Comparison of ENCODE assay signal across 24 cellular contexts in the genomic region with DNA sequence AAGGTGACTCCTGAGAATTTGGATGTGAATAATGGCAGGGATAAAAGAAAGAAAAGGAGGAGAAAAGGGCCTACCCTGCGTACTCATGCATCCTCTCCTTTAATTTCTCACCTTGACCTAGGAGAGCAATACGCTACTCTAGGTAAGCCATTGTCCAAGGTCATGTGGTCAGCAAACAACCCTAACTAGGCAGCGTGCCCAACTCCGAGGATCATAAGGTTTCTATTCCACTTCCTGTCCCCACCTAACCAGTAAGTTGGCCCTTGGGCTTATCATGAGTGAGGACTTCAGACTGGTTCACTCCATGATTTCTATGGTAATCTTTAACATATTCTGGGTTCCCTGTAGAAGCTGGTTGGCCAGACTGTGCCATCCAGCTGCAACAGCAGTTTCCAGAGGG.
DNase-seq lines count a peak whose midpoint lies in the region; ATAC-seq and TF ChIP-seq lines count a peak whose summit lies in the region.
"Had no signal": no experiment of that assay in that cellular context is flagged by ENCODE, and none has a peak within 500 bp of the region (broad histone marks: within the 10 kb centered on the region; RNA-seq: fewer than 3 reads in every experiment).

No MANE protein-coding gene starts in this region.

- no peaks in the 10 kb centered on the region for H3K27me3 ChIP-seq in H9 (ENCODE audit: insufficient read depth, low read length)
- no peaks in the 10 kb centered on the region for H3K27me3 ChIP-seq in body of pancreas
- no peaks in the 10 kb centered on the region for H3K27me3 ChIP-seq in mammary epithelial cell (ENCODE audit: insufficient read depth, low read length)
- H3K27me3 ChIP-seq: BE2C, BLaER1 had no signal

- H3K23ac ChIP-seq in H9 (ENCODE audit: insufficient read length, low read depth, low read length), result no peak overlapping the region

- H3K9me3 ChIP-seq in H9 (ENCODE audit: control insufficient read depth, low read depth, low read length) (no peaks in the 10 kb centered on the region), body of pancreas (no peaks in the 10 kb centered on the region), mammary epithelial cell (replicated peaks; ENCODE audit: insufficient read depth, low read length) (peaks cover 42% of the 10 kb centered on the region)
- H3K9me3 ChIP-seq: BE2C, BLaER1 had no signal

- dilution Hi-C loops in mammary epithelial cell (cut with HindIII; ENCODE audit: low sequenced_read_pairs), result loop anchor here (5.0 kb wide), 1 partner anchor 38 kb away; no protein-coding TSS in a partner anchor

- peaks cover 4% of the 10 kb centered on the region for H3K27me3 Mint-ChIP-seq in H9 (ENCODE audit: low read depth)

- no peak overlapping the region for H4K8ac ChIP-seq in H9 (replicated peaks; ENCODE audit: insufficient read length, low read depth, low read length)

- H3K56ac ChIP-seq in H9 (ENCODE audit: insufficient read length, low read depth, low read length), result no peak overlapping the region

- no peaks in the 10 kb centered on the region for H3K36me3 ChIP-seq in body of pancreas (replicated peaks in 1 of 2; ENCODE audit: insufficient read depth in 1 of 2, low read depth in 2 of 2)
- H3K36me3 ChIP-seq in mammary epithelial cell (ENCODE audit: insufficient read depth, low read length), result no peaks in the 10 kb centered on the region
- H3K36me3 ChIP-seq: BE2C, BLaER1 had no signal

- ATAC-seq in body of pancreas, result no peak
- ATAC-seq: GM12878 had no signal

- H4K91ac ChIP-seq in H9 (ENCODE audit: insufficient read length, low read depth, low read length), result no peak overlapping the region

- H4K20me1 ChIP-seq in H9 (ENCODE audit: control insufficient read depth, insufficient read depth, insufficient read length), result no peaks in the 10 kb centered on the region
- no peaks in the 10 kb centered on the region for H4K20me1 ChIP-seq in mammary epithelial cell (ENCODE audit: insufficient read depth, low read length)
- H4K20me1 ChIP-seq: BLaER1 had no signal

- intact Hi-C loops in body of pancreas (cut with DNase I), result no loop called here
- intact Hi-C loops in mammary epithelial cell (cut with micrococcal nuclease), result no loop called here

- H3K23me2 ChIP-seq in H9 (ENCODE audit: insufficient read length, low read depth, low read length, poor library complexity, severe bottlenecking), result no peaks in the 10 kb centered on the region

- no peak overlapping the region for H3K27ac Mint-ChIP-seq in H9
- H3K27ac Mint-ChIP-seq: CD14-positive monocyte; CD4-positive, alpha-beta memory T cell; CD4-positive, CD25-positive, alpha-beta regulatory T cell; CD8-positive, alpha-beta memory T cell had no signal

- no TSS peak for BruUV-seq in mammary epithelial cell (replicated peaks; lab: Mats Ljungman, UMichigan)

- H2BK12ac ChIP-seq in H9 (ENCODE audit: insufficient read length, low read depth, low read length), result no peak overlapping the region

- WGBS in H9 (ENCODE audit: extremely low coverage, insufficient read length, low lambda C conversion rate), result no CpG with 5 or more reads among the region's 4 CpGs
- WGBS in body of pancreas, 2 donors, result 43 to 49% methylated on average over 4 of the region's 4 CpGs
- 74% methylated on average over 4 of the region's 4 CpGs for WGBS in mammary epithelial cell (ENCODE audit: low coverage, missing lambda C conversion rate)

- no peak overlapping the region for H2BK120ac ChIP-seq in H9 (ENCODE audit: low read depth, low read length, poor library complexity, severe bottlenecking)

- H3K4me3 Mint-ChIP-seq in H9, result no peak overlapping the region
- H3K4me3 Mint-ChIP-seq: CD14-positive monocyte; CD4-positive, alpha-beta memory T cell; CD8-positive, alpha-beta memory T cell had no signal

- H4K5ac ChIP-seq in H9 (ENCODE audit: insufficient read length, low read depth, low read length), result no peak overlapping the region

- no peak overlapping the region for H3K4me3 ChIP-seq in body of pancreas
- no peak overlapping the region for H3K4me3 ChIP-seq in mammary epithelial cell (replicated peaks in 1 of 3; ENCODE audit: insufficient read depth in 1 of 3, low read depth in 2 of 3, low read length in 3 of 3)
- H3K4me3 ChIP-seq: BLaER1, GM12878 had no signal

- no peak for DNase-seq in H9
- DNase-seq in body of pancreas, result peak in 3 of 4 donors; percentile 24 to 46 (median 28)
- DNase-seq in mucosa of gallbladder (ENCODE audit: low spot score), result peak; percentile 56
- DNase-seq in mammary epithelial cell, result no peak
- DNase-seq in NCI-H1105 (lab: John Stamatoyannopoulos, UW), result no peak
- no peak for DNase-seq in activated CD4-positive, alpha-beta T cell treated with anti-CD3 and anti-CD28 coated beads for 4 hours
- DNase-seq: 8988T; ACHN; BE2C; C1 segment of cervical spinal cord; CD4-positive, alpha-beta memory T cell; CD4-positive, CD25-positive, alpha-beta regulatory T cell; CD8-positive, alpha-beta memory T cell; COR-L47; DMS 273 treated with DMSO at 0.1 percent for 48 hours; DMS153; DMS53; DMS79; DND-41; EL; GDM1 had no signal

- no peak overlapping the region for H3K4ac ChIP-seq in H9 (ENCODE audit: low read depth, low read length)

- no peak overlapping the region for H2BK20ac ChIP-seq in H9 (ENCODE audit: low read depth, low read length, poor library complexity, severe bottlenecking)

- no peak overlapping the region for H2BK15ac ChIP-seq in H9 (ENCODE audit: low read depth, low read length)

- in situ Hi-C loops in mammary epithelial cell (cut with MboI; ENCODE audit: low sequenced_read_pairs in 2 of 2), result no loop called here

- no peaks in the 10 kb centered on the region for H3K79me1 ChIP-seq in H9 (ENCODE audit: insufficient read depth, low read depth, low read length, poor library complexity, severe bottlenecking)

- H3K9me3 Mint-ChIP-seq in H9, result no peaks in the 10 kb centered on the region
- H3K9me3 Mint-ChIP-seq: CD14-positive monocyte; CD4-positive, alpha-beta memory T cell; CD8-positive, alpha-beta memory T cell had no signal

- CTCF ChIA-PET in mammary epithelial cell (lab: Charles Lee; ENCODE audit: low non-redundant PET), result no interaction called here

- no peak overlapping the region for H3K14ac ChIP-seq in H9 (ENCODE audit: insufficient read depth, low read length)

- H3T11ph ChIP-seq in H9 (ENCODE audit: low read length), result no peak overlapping the region

- H3K79me2 ChIP-seq in H9 (ENCODE audit: insufficient read depth, low read length) (no peaks in the 10 kb centered on the region), mammary epithelial cell (ENCODE audit: insufficient read depth, low read length) (no peaks in the 10 kb centered on the region)

- H2BK5ac ChIP-seq in H9 (ENCODE audit: insufficient read length, low read length), result no peak overlapping the region

- TF ChIP-seq POLR2A in body of pancreas (IDR thresholded peaks at IDR 0.05), result no peak

- H3K18ac ChIP-seq in H9 (ENCODE audit: insufficient read length, low read depth, low read length), result peak overlapping the region; percentile 40

- no peaks in the 10 kb centered on the region for H3K36me3 Mint-ChIP-seq in H9 (ENCODE audit: insufficient read depth in 1 of 3, low read depth in 3 of 3)
- H3K36me3 Mint-ChIP-seq: CD14-positive monocyte; CD4-positive, alpha-beta memory T cell; CD4-positive, CD25-positive, alpha-beta regulatory T cell; CD8-positive, alpha-beta memory T cell had no signal

- H3K9ac ChIP-seq in H9 (ENCODE audit: extremely low read depth, insufficient read length, low read length) (no peak overlapping the region), mammary epithelial cell (ENCODE audit: insufficient read depth, low read length) (no peak overlapping the region)
- H3K9ac ChIP-seq: BLaER1 had no signal

- no peak for TF ChIP-seq CTCF in H9 (conservative IDR thresholded peaks at IDR 0.05)
- TF ChIP-seq CTCF in body of pancreas (IDR thresholded peaks at IDR 0.05), result no peak
- TF ChIP-seq CTCF in mammary epithelial cell (conservative IDR thresholded peaks at IDR 0.05 in 1 of 2, IDR thresholded peaks at IDR 0.05 in 1 of 2; ENCODE audit: extremely low read depth in 1 of 2, insufficient read depth in 1 of 2, low read depth in 1 of 2, low read length in 2 of 2), result no peak

- peaks cover 8 to 9% of the 10 kb centered on the region in 2 experiments for H3K4me1 Mint-ChIP-seq in H9
- H3K4me1 Mint-ChIP-seq: CD14-positive monocyte; CD4-positive, alpha-beta memory T cell; CD4-positive, CD25-positive, alpha-beta regulatory T cell; CD8-positive, alpha-beta memory T cell had no signal

- no peaks in the 10 kb centered on the region for H3K4me1 ChIP-seq in H9 (ENCODE audit: insufficient read depth, low read length)
- peaks cover 6% of the 10 kb centered on the region for H3K4me1 ChIP-seq in body of pancreas
- H3K4me1 ChIP-seq in mammary epithelial cell (ENCODE audit: insufficient read depth, low read length), result no peaks in the 10 kb centered on the region
- H3K4me1 ChIP-seq: BLaER1 had no signal

- no peak overlapping the region for H2AFZ ChIP-seq in H9 (ENCODE audit: low read length)
- no peak overlapping the region for H2AFZ ChIP-seq in mammary epithelial cell (ENCODE audit: low read depth, low read length)

- no peak overlapping the region for H3K27ac ChIP-seq in H9 (ENCODE audit: insufficient read length, low read depth, low read length)
- H3K27ac ChIP-seq in body of pancreas, result no peak overlapping the region
- no peak overlapping the region for H3K27ac ChIP-seq in mammary epithelial cell (ENCODE audit: insufficient read depth, low read depth, low read length)
- H3K27ac ChIP-seq: BLaER1 had no signal

- no peak overlapping the region for H3K4me2 ChIP-seq in H9 (ENCODE audit: insufficient read depth, insufficient read length, low read length)
- no peak overlapping the region for H3K4me2 ChIP-seq in mammary epithelial cell (ENCODE audit: insufficient read depth, low read depth, low read length)
- H3K4me2 ChIP-seq: BLaER1 had no signal

- no peak overlapping the region for H2AK5ac ChIP-seq in H9 (ENCODE audit: insufficient read length, low read length)

Comparison
In these comparisons a context has a peak if more than half of its experiments do, and no peak if none do; other contexts are left out.
1. DNase-seq: peak in body of pancreas (3 of 4) and mucosa of gallbladder (single experiment); none in H9 (single experiment), mammary epithelial cell (single experiment), NCI-H1105 (single experiment) and activated CD4-positive, alpha-beta T cell treated with anti-CD3 and anti-CD28 coated beads for 4 hours (0 of 2).